8 cellular contexts compared by ENCODE assay signal in the genomic region with DNA sequence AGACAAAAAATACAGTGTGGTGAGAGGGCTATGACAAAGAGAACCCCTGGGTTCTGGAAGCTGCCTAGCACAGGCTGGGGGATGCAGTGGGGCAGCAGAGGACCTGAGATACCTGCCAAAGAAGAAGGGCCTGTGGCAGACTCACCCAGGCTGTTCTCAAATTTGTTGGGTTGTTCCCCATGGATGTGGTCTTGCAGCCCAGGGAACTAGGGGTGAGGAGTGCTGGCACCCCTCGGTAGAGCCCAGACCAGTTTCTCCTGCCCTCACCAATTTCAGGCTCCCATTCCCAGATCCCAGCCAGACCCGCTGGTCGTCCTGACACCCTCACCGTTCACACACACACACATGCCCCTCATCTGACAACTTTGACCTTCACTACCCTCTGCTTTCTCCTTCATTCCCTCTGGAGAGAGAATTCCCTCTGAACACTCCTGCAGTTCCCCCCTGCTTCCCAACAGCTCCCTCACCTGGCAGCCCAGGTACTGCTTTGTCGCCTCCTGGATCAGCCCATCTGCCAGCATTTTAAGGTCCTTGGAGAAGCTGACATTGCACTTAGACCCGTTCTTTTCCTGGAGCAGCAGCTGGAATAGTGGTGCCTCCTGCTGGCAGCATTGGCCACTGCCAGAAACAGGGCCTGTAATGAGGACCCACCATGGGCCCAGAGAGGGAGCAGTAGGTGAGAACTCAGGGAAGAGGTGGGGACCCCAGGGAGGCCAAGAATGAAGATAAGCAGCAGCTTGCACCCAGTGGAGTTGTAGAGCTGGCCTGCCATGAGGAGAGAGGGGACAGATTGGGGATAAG. TPM values are rescaled to one million over a fixed set of nuclear protein-coding genes. Genes with fewer than 3 reads are reported as not detected.
A peak's percentile ranks its signal among the peaks of the same experiment; 100 is the strongest.
DNase-seq lines count a peak whose midpoint lies in the region; ATAC-seq and TF ChIP-seq lines count a peak whose summit lies in the region.

No MANE protein-coding gene starts in this region.

- peak overlapping the region; percentile 43 for H3K27ac ChIP-seq in 22Rv1
- H3K27ac ChIP-seq in OCI-LY7 (ENCODE audit: low read depth, low read length, poor library complexity, severe bottlenecking) = peak overlapping the region; percentile 66
- no peak overlapping the region for H3K27ac ChIP-seq in osteoblast (ENCODE audit: low read depth, low read length)

- peak; percentile 74 for ATAC-seq in Right ventricle myocardium superior (ENCODE audit: poor library complexity)

- H3K4me1 ChIP-seq in OCI-LY7 (ENCODE audit: insufficient read depth, low read length, poor library complexity, severe bottlenecking) (peaks cover 18% of the 10 kb centered on the region), osteoblast (ENCODE audit: insufficient read depth, low read length) (peaks cover 13% of the 10 kb centered on the region)

- H3K4me2 ChIP-seq in OCI-LY7 (ENCODE audit: low read length) (peak overlapping the region; percentile 94), osteoblast (ENCODE audit: insufficient read depth, low read length) (peak overlapping the region; percentile 96)

- intact Hi-C loops in OCI-LY7 (cut with micrococcal nuclease; ENCODE audit: unreplicated experiment) (loop anchor here (1.0 kb wide), 2 partner anchors 13 to 78 kb away; no protein-coding TSS in a partner anchor), Right ventricle myocardium superior (cut with DNase I) (no loop called here)

- TF ChIP-seq CTCF in 22Rv1 (IDR thresholded peaks at IDR 0.05) = peak; percentile 97
- peak; percentile 86 for TF ChIP-seq CTCF in GM12873 (IDR thresholded peaks at IDR 0.05; ENCODE audit: insufficient read depth, low read depth, low read length, missing control alignments)
- peak; percentile 90 for TF ChIP-seq CTCF in OCI-LY7 (conservative IDR thresholded peaks at IDR 0.05; ENCODE audit: low read length)
- peak; percentile 97 for TF ChIP-seq CTCF in osteoblast (IDR thresholded peaks at IDR 0.05; ENCODE audit: extremely low read depth, low read depth, low read length)

- H3K9me3 ChIP-seq in OCI-LY7 (ENCODE audit: low read length) = no peaks in the 10 kb centered on the region
- H3K9me3 ChIP-seq in osteoblast (ENCODE audit: low read depth, low read length) = no peaks in the 10 kb centered on the region

- H2AFZ ChIP-seq in OCI-LY7 (ENCODE audit: low read length) (peak overlapping the region; percentile 79; the same call in 1 of the 2 replicates), osteoblast (ENCODE audit: low read length) (peak overlapping the region; percentile 92)

- no TSS peak for BruUV-seq in OCI-LY7 (replicated peaks; lab: Mats Ljungman, UMichigan)

- no peaks in the 10 kb centered on the region for H3K9me2 ChIP-seq in OCI-LY7 (ENCODE audit: insufficient read depth, low read length)

- H4K20me1 ChIP-seq in OCI-LY7 (ENCODE audit: insufficient read depth, low read length) (no peaks in the 10 kb centered on the region), osteoblast (ENCODE audit: insufficient read depth, low read length) (peaks cover 3% of the 10 kb centered on the region)

- H3K36me3 ChIP-seq in OCI-LY7 (ENCODE audit: insufficient read depth, low read length) (no peaks in the 10 kb centered on the region), osteoblast (ENCODE audit: insufficient read depth, low read length) (no peaks in the 10 kb centered on the region)

- POLR2A ChIA-PET in OCI-LY7 (lab: Charles Lee) = interaction anchor here (0.6 to 3.1 kb wide), 7 partner anchors 10 to 359 kb away, joined by 3 to 14 read pairs (median 4); a partner anchor contains a TSS

- no peaks in the 10 kb centered on the region for H3K79me2 ChIP-seq in OCI-LY7 (ENCODE audit: insufficient read depth, low read depth, low read length)
- H3K79me2 ChIP-seq in osteoblast (ENCODE audit: insufficient read depth, low read length) = peaks cover 5% of the 10 kb centered on the region

- no peak for DNase-seq in Jurkat, Clone E6-1 (ENCODE audit: low read depth, low spot score)
- DNase-seq in OCI-LY7 (ENCODE audit: low spot score) = peak; percentile 71
- DNase-seq in activated naive CD4-positive, alpha-beta T cell treated with anti-CD3 and anti-CD28 coated beads, Interleukin-2, amount 50 U/mL, for 16 hours = peak; percentile 63
- peak; percentile 82 for DNase-seq in Right ventricle myocardium superior
- peak; percentile 96 for DNase-seq in osteoblast (ENCODE audit: insufficient read length, low spot score, missing footprints)
- DNase-seq in GOT3 (lab: John Stamatoyannopoulos, UW) = no peak

- CTCF ChIA-PET in OCI-LY7 (lab: Charles Lee; ENCODE audit: unreplicated experiment) = interaction anchor here (1.2 to 1.3 kb wide), 2 partner anchors 16 to 63 kb away, joined by 3 to 5 read pairs; no protein-coding TSS in a partner anchor

- H3K4me3 ChIP-seq in Jurkat, Clone E6-1 (ENCODE audit: low read length) = 0 out of 2 replicates have a peak overlapping the region, but pooled peaks have one; percentile 73
- H3K4me3 ChIP-seq in OCI-LY7 (ENCODE audit: low read depth, low read length, poor library complexity, severe bottlenecking) = peak overlapping the region; percentile 72
- no peak overlapping the region for H3K4me3 ChIP-seq in osteoblast (ENCODE audit: insufficient read depth, low read length)

- H3K27me3 ChIP-seq in osteoblast (ENCODE audit: insufficient read depth, low read length) = no peaks in the 10 kb centered on the region

RNA-seq across cellular contexts. Expression of a gene that starts 5.9 kb away (rescaled TPM):
- 9.4 TPM for polyA plus RNA-seq in Jurkat, Clone E6-1 (2012; ENCODE audit: insufficient read depth, insufficient read length)
- total RNA-seq in OCI-LY7 (2014; rRNA removed; shearing (Covaris generic)) = 4.5 and 5.2 TPM in 2 replicates
- 18.0 and 19.9 TPM in 2 replicates for total RNA-seq in OCI-LY7 (2022)
- total RNA-seq in Right ventricle myocardium superior = 6.0 TPM
- 4.1 and 4.3 TPM in 2 replicates for total RNA-seq in osteoblast

RNA-seq across cellular contexts. Expression of a gene that starts 8.2 kb away (rescaled TPM):
- polyA plus RNA-seq in Jurkat, Clone E6-1 (2012; ENCODE audit: insufficient read depth, insufficient read length) = 177 TPM
- 102 and 143 TPM in 2 replicates for total RNA-seq in OCI-LY7 (2014; rRNA removed; shearing (Covaris generic))
- 112 and 130 TPM in 2 replicates for total RNA-seq in OCI-LY7 (2022)
- 723 TPM for total RNA-seq in Right ventricle myocardium superior
- total RNA-seq in osteoblast = 3,072 and 3,128 TPM in 2 replicates

RNA-seq across cellular contexts. Expression of a gene that starts 16.8 kb away (rescaled TPM):
- 4.6 TPM for polyA plus RNA-seq in Jurkat, Clone E6-1 (2012; ENCODE audit: insufficient read depth, insufficient read length)
- 6.2 and 8.9 TPM in 2 replicates for total RNA-seq in OCI-LY7 (2014; rRNA removed; shearing (Covaris generic))
- 19.6 and 20.1 TPM in 2 replicates for total RNA-seq in OCI-LY7 (2022)
- 10.1 TPM for total RNA-seq in Right ventricle myocardium superior
- total RNA-seq in osteoblast = 27.7 and 32.2 TPM in 2 replicates

RNA-seq across cellular contexts. Expression of a gene that starts 21.1 kb away (rescaled TPM):
- polyA plus RNA-seq in Jurkat, Clone E6-1 (2012; ENCODE audit: insufficient read depth, insufficient read length) = 218 TPM
- 139 and 161 TPM in 2 replicates for total RNA-seq in OCI-LY7 (2014; rRNA removed; shearing (Covaris generic))
- total RNA-seq in OCI-LY7 (2022) = 152 and 159 TPM in 2 replicates
- total RNA-seq in Right ventricle myocardium superior = 119 TPM
- 46.0 and 59.4 TPM in 2 replicates for total RNA-seq in osteoblast

RNA-seq across cellular contexts. Expression of a gene that starts 29.3 kb away (rescaled TPM):
- polyA plus RNA-seq in Jurkat, Clone E6-1 (2012; ENCODE audit: insufficient read depth, insufficient read length) = 6.4 TPM
- total RNA-seq in OCI-LY7 (2014; rRNA removed; shearing (Covaris generic)) = 1.5 and 2.3 TPM in 2 replicates
- 3.3 and 4.0 TPM in 2 replicates for total RNA-seq in OCI-LY7 (2022)
- 437 TPM for total RNA-seq in Right ventricle myocardium superior
- 22.4 and 24.8 TPM in 2 replicates for total RNA-seq in osteoblast

Comparison
In these comparisons a context has a peak if more than half of its experiments do, and no peak if none do; other contexts are left out.
1. DNase-seq: peak in OCI-LY7 (single experiment), activated naive CD4-positive, alpha-beta T cell treated with anti-CD3 and anti-CD28 coated beads, Interleukin-2, amount 50 U/mL, for 16 hours (single experiment), Right ventricle myocardium superior (single experiment) and osteoblast (single experiment); none in Jurkat, Clone E6-1 (single experiment) and GOT3 (single experiment).
2. Peak in every context shown above with its lines, with median percentiles within 50 percentile points of each other: CTCF ChIP-seq.